2 cellular contexts compared by ENCODE assay signal in the genomic region with DNA sequence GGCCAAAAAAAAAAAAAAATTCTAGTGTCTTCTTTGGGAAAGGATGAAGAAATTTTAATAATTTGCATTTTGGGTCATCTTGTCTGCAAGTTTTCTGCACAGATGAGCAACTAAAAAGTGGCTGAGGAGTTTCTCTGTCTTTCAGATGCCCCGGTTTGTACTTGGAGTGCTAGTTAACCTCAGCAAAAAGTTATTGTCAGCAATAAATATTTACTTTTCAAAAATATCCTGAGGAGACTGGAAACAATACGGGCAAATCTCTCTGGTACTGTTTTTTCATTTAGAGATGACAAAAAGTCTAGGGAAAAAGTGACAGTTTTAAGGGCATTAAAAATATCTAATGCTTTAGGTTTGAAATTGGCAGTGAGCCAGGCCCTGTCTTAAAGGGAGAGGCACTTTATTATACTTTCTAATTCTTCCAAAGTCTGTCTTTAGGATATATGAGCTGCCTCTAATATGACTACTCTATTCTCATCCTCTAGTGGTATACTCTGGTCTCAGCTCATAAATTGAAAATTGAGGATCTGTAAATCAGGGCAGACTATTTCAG.
TF ChIP-seq lines count a peak whose summit lies in the region.

No MANE protein-coding gene starts in this region.

TF ChIP-seq in IMR-90, 13 proteins besides CTCF, POLR2A, EP300 and RAD21:
- TF ChIP-seq CHD1 (IDR thresholded peaks at IDR 0.05; ENCODE audit: low read depth, low read length) = no peak
- TF ChIP-seq MAFK (IDR thresholded peaks at IDR 0.05; ENCODE audit: low read depth, low read length) = peak; percentile 45

TF ChIP-seq in endothelial cell of umbilical vein, 7 proteins besides CTCF, POLR2A, EP300 and RAD21:
- TF ChIP-seq EZH2 (IDR thresholded peaks at IDR 0.05; ENCODE audit: borderline replicate concordance, low read depth, low read length, severe bottlenecking) (no peak), MYC (IDR thresholded peaks at IDR 0.05; ENCODE audit: low read depth, low read length) (no peak), GATA2 (IDR thresholded peaks at IDR 0.05; ENCODE audit: insufficient read depth, insufficient read length, low read depth, low read length) (no peak), POLR2AphosphoS5 (IDR thresholded peaks at IDR 0.05; ENCODE audit: insufficient read depth, low read depth, low read length) (no peak), JUN (IDR thresholded peaks at IDR 0.05; ENCODE audit: borderline replicate concordance, insufficient read depth, insufficient read length, low read depth) (no peak), FOS (IDR thresholded peaks at IDR 0.05; ENCODE audit: borderline replicate concordance, insufficient read depth, low read length) (no peak)
- TF ChIP-seq, protein P1, sequence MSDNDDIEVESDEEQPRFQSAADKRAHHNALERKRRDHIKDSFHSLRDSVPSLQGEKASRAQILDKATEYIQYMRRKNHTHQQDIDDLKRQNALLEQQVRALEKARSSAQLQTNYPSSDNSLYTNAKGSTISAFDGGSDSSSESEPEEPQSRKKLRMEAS (IDR thresholded peaks at IDR 0.05; ENCODE audit: insufficient read depth, insufficient read length) = no peak
